In the genomic region with DNA sequence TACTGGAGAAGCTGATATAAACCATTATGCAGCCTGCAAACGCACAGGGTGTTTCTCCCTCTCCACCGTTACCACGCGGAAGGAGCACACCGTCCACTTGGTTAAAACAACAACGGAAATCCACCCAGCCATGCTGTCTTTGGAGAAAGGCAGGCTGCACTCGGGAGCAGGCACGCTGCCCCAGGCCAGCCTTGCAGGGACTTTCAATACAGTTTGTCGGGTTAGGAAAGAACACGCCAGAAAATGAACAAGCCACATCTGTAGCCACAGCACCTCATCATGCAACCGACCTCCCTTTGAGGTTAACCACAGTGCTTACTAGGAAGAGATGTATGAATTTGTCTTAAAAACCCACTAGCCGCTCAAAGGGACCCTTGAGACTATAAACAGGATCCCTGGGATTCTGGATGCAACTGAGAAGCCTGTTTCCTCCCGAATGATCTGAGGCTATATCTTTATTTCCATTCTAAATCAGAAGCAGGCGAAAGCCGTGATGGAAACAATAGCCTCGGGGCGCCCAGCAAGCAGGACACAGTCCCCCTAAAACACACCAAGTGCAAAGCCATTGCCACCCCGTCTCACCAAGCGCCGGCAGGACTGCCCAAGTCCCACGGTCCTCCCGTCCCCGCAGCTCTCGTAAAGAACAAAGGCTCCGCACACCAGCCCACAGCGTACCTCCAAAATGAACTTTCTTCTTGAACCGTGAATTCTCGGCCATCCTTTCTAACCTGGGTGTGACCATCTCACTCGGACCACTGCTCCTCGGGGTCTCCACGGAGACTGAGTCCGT, we compare ENCODE assay signal across 1 cellular context.
TF ChIP-seq lines count a peak whose summit lies in the region.

No MANE protein-coding gene starts in this region.

TF ChIP-seq in WTC11, 78 proteins besides CTCF, POLR2A, EP300 and RAD21:
- TF ChIP-seq FOXP1 (CRISPR knock-in tag; IDR thresholded peaks at IDR 0.05; ENCODE audit: borderline replicate concordance) (no peak), NR2C2 (CRISPR knock-in tag; IDR thresholded peaks at IDR 0.05) (no peak), GABPB1 (CRISPR knock-in tag; IDR thresholded peaks at IDR 0.05) (no peak), JUN (CRISPR knock-in tag; IDR thresholded peaks at IDR 0.05) (no peak), ZNF232 (CRISPR knock-in tag; IDR thresholded peaks at IDR 0.05) (no peak)
- TF ChIP-seq, protein P1, sequence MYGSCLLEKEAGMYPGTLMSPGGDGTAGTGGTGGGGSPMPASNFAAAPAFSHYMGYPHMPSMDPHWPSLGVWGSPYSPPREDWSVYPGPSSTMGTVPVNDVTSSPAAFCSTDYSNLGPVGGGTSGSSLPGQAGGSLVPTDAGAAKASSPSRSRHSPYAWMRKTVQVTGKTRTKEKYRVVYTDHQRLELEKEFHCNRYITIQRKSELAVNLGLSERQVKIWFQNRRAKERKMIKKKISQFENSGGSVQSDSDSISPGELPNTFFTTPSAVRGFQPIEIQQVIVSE (CRISPR knock-in tag; IDR thresholded peaks at IDR 0.05; ENCODE audit: borderline replicate concordance), result no peak
